8 cellular contexts compared by ENCODE assay signal in the genomic region with DNA sequence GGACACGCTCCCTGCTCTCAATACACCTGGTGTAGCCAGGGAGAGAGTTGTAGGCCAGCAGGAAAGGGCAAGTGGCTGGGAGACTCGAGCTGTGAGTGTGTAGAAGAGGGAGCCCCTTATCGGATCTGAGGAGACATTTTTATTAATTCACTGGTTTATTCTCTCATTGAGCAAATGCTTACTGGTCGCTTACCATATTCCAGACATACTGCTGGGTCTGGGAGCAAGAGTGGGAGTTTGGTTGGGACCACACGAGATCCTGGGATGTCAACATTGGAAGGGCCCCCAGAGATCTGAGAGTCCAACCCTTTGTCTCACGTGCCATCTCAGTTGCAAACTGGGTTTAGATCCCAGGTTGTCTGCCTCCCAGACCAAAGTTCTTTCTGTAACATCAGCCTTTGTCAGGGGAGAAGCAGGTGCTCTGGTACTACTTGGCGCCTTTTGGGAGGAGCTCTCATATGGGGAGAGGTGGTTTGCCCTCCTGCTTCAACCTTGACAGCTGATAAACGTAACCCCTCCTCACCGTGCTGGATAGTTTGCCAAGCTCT. TPM values are rescaled to one million over a fixed set of nuclear protein-coding genes. Genes with fewer than 3 reads are reported as not detected.
A peak's percentile ranks its signal among the peaks of the same experiment; 100 is the strongest.
DNase-seq lines count a peak whose midpoint lies in the region; ATAC-seq, FAIRE-seq and TF ChIP-seq lines count a peak whose summit lies in the region.

No MANE protein-coding gene starts in this region.

- peak overlapping the region; percentile 100 for H3K4me2 ChIP-seq in Karpas-422 (ENCODE audit: low read depth, low read length, poor library complexity, severe bottlenecking)

- H3K27me3 Mint-ChIP-seq in CD4-positive, CD25-positive, alpha-beta regulatory T cell: peaks cover 19% of the 10 kb centered on the region
- peaks cover 8% of the 10 kb centered on the region in 2 donors for H3K27me3 Mint-ChIP-seq in natural killer cell treated with Interleukin-12 subunit alpha and Interleukin-12 subunit beta and Interleukin-15 and Interleukin-18, amount 100 ng/mL, for 72 hours

- H3K9me3 ChIP-seq in CD4-positive, CD25-positive, alpha-beta regulatory T cell (ENCODE audit: control insufficient read depth in 2 of 2, low read length in 2 of 2): no peaks in the 10 kb centered on the region
- H3K9me3 ChIP-seq in Karpas-422 (ENCODE audit: low read length): no peaks in the 10 kb centered on the region
- no peaks in the 10 kb centered on the region for H3K9me3 ChIP-seq in colonic mucosa

- H3K27ac ChIP-seq in CD4-positive, CD25-positive, alpha-beta regulatory T cell (ENCODE audit: insufficient read depth, low read length, poor library complexity, severe bottlenecking): peak overlapping the region; percentile 90
- H3K27ac ChIP-seq in Karpas-422 (ENCODE audit: low read length): peak overlapping the region; percentile 73
- peak overlapping the region; percentile 90 for H3K27ac ChIP-seq in colonic mucosa

- peak overlapping the region; percentile 91 to 98 (median 96) for H3K4me3 Mint-ChIP-seq in CD4-positive, CD25-positive, alpha-beta regulatory T cell
- H3K4me3 Mint-ChIP-seq in natural killer cell treated with Interleukin-12 subunit alpha and Interleukin-12 subunit beta and Interleukin-15 and Interleukin-18, amount 100 ng/mL, for 72 hours: peak overlapping the region; percentile 94

- peaks cover 23% of the 10 kb centered on the region for H3K36me3 ChIP-seq in CD4-positive, CD25-positive, alpha-beta regulatory T cell (ENCODE audit: control insufficient read depth, insufficient read depth, low read length)
- H3K36me3 ChIP-seq in Karpas-422 (ENCODE audit: insufficient read depth, low read length): peaks cover 25% of the 10 kb centered on the region; the same call in 1 of the 2 replicates
- H3K36me3 ChIP-seq in colonic mucosa: peaks cover 4% of the 10 kb centered on the region

- H3K27ac Mint-ChIP-seq in CD4-positive, CD25-positive, alpha-beta regulatory T cell: peak overlapping the region; percentile 48 to 94 (median 92)
- H3K27ac Mint-ChIP-seq in natural killer cell treated with Interleukin-12 subunit alpha and Interleukin-12 subunit beta and Interleukin-15 and Interleukin-18, amount 100 ng/mL, for 72 hours: peak overlapping the region; percentile 88 to 93

- no peak for FAIRE-seq in HTR-8/SVneo (lab: Jason Lieb, UNC)

- no peaks in the 10 kb centered on the region for H4K20me1 ChIP-seq in Karpas-422 (ENCODE audit: insufficient read depth, low read depth, low read length)

- peak in 1 of 3 donors; percentile 28 for DNase-seq in CD4-positive, CD25-positive, alpha-beta regulatory T cell
- DNase-seq in Karpas-422 (no peak), colonic mucosa (no peak), NCI-H1930 (lab: John Stamatoyannopoulos, UW) (no peak), HTR-8/SVneo (ENCODE audit: insufficient read length, low spot score) (no peak)
- peak; percentile 55 for DNase-seq in natural killer cell treated with Interleukin-12 subunit alpha and Interleukin-12 subunit beta and Interleukin-15 and Interleukin-18, amount 100 ng/mL, for 72 hours (ENCODE audit: low spot score)

- no peak for ATAC-seq in CD4-positive, CD25-positive, alpha-beta regulatory T cell (ENCODE audit: low read depth in 2 of 2)
- no peak for ATAC-seq in natural killer cell treated with Interleukin-12 subunit alpha and Interleukin-12 subunit beta and Interleukin-15 and Interleukin-18, amount 100 ng/mL, for 72 hours
- ATAC-seq in HG02870 (IDR thresholded peaks at IDR 0.05; ENCODE audit: unreplicated experiment) (no peak), GM19397 (IDR thresholded peaks at IDR 0.05; ENCODE audit: unreplicated experiment) (no peak)

- H3K9ac ChIP-seq in Karpas-422 (ENCODE audit: low read length): peak overlapping the region; percentile 98
- peak overlapping the region; percentile 88 to 98 for H3K9ac ChIP-seq in colonic mucosa (ENCODE audit: low read depth in 2 of 2, low read length in 2 of 2)

- H2AFZ ChIP-seq in Karpas-422 (ENCODE audit: low read length): peak overlapping the region; percentile 52; the same call in 1 of the 2 replicates

- intact Hi-C loops in colonic mucosa (cut with DNase I): no loop called here

- H3K27me3 ChIP-seq in CD4-positive, CD25-positive, alpha-beta regulatory T cell (ENCODE audit: control insufficient read depth, insufficient read depth, low read length): peaks cover 2% of the 10 kb centered on the region
- H3K27me3 ChIP-seq in Karpas-422 (ENCODE audit: low read length) (no peaks in the 10 kb centered on the region), colonic mucosa (no peaks in the 10 kb centered on the region)

- peaks cover 10 to 58% (median 40%) of the 10 kb centered on the region in 4 donors for H3K4me1 Mint-ChIP-seq in CD4-positive, CD25-positive, alpha-beta regulatory T cell
- peaks cover 20 to 29% of the 10 kb centered on the region in 2 donors for H3K4me1 Mint-ChIP-seq in natural killer cell treated with Interleukin-12 subunit alpha and Interleukin-12 subunit beta and Interleukin-15 and Interleukin-18, amount 100 ng/mL, for 72 hours (ENCODE audit: low read depth in 2 of 2)

- H3K36me3 Mint-ChIP-seq in CD4-positive, CD25-positive, alpha-beta regulatory T cell: peaks cover 17% of the 10 kb centered on the region
- H3K36me3 Mint-ChIP-seq in natural killer cell treated with Interleukin-12 subunit alpha and Interleukin-12 subunit beta and Interleukin-15 and Interleukin-18, amount 100 ng/mL, for 72 hours: no peaks in the 10 kb centered on the region

- peaks cover 55% of the 10 kb centered on the region for H3K79me2 ChIP-seq in Karpas-422 (ENCODE audit: low read length)

- no peaks in the 10 kb centered on the region for H3K9me3 Mint-ChIP-seq in CD4-positive, CD25-positive, alpha-beta regulatory T cell
- H3K9me3 Mint-ChIP-seq in natural killer cell treated with Interleukin-12 subunit alpha and Interleukin-12 subunit beta and Interleukin-15 and Interleukin-18, amount 100 ng/mL, for 72 hours: no peaks in the 10 kb centered on the region

- H3K9me2 ChIP-seq in Karpas-422 (replicated peaks; ENCODE audit: insufficient read depth, low read length): no peaks in the 10 kb centered on the region

- peaks cover 30% of the 10 kb centered on the region for H3K4me1 ChIP-seq in CD4-positive, CD25-positive, alpha-beta regulatory T cell (ENCODE audit: control insufficient read depth, insufficient read depth, low read length, poor library complexity, severe bottlenecking)
- peaks cover 21% of the 10 kb centered on the region for H3K4me1 ChIP-seq in Karpas-422 (ENCODE audit: low read length)
- H3K4me1 ChIP-seq in colonic mucosa: peaks cover 10% of the 10 kb centered on the region

- peak overlapping the region; percentile 97 for H3K4me3 ChIP-seq in CD4-positive, CD25-positive, alpha-beta regulatory T cell (ENCODE audit: low read depth, low read length)
- H3K4me3 ChIP-seq in Karpas-422 (ENCODE audit: low read length) (peak overlapping the region; percentile 96), colonic mucosa (peak overlapping the region; percentile 95)

- no peak for TF ChIP-seq CTCF in colonic mucosa (IDR thresholded peaks at IDR 0.05)

RNA-seq across cellular contexts. Expression of a gene that starts 0.7 kb away (rescaled TPM):
- total RNA-seq in CD4-positive, CD25-positive, alpha-beta regulatory T cell: 26.3 TPM
- 10 to 100 TPM; 59.9 to 71.2 (median 67.4) TPM for polyA plus RNA-seq in CD4-positive, CD25-positive, alpha-beta regulatory T cell
- 27.4 and 27.9 TPM in 2 replicates for total RNA-seq in Karpas-422 (2014; rRNA removed; shearing (Covaris generic); ENCODE audit: low replicate concordance)
- 10 to 100 TPM; 28.6 to 35.4 TPM for total RNA-seq in colonic mucosa
- 10 to 100 TPM; 40.6 to 49.5 TPM for total RNA-seq in natural killer cell treated with Interleukin-12 subunit alpha and Interleukin-12 subunit beta and Interleukin-15 and Interleukin-18, amount 100 ng/mL, for 72 hours

RNA-seq across cellular contexts. Expression of a gene that starts 19.2 kb away (rescaled TPM):
- total RNA-seq in CD4-positive, CD25-positive, alpha-beta regulatory T cell: 191 TPM
- 100 to 1,000 TPM in 3 of 4 donors, 10 to 100 TPM in 1; 91.0 to 138 (median 120) TPM for polyA plus RNA-seq in CD4-positive, CD25-positive, alpha-beta regulatory T cell
- 35.6 and 119 TPM in 2 replicates for total RNA-seq in Karpas-422 (2014; rRNA removed; shearing (Covaris generic); ENCODE audit: low replicate concordance)
- 10 to 100 TPM; 15.6 to 17.4 TPM for total RNA-seq in colonic mucosa
- 10 to 100 TPM; 24.2 to 39.5 TPM for total RNA-seq in natural killer cell treated with Interleukin-12 subunit alpha and Interleukin-12 subunit beta and Interleukin-15 and Interleukin-18, amount 100 ng/mL, for 72 hours

RNA-seq across cellular contexts. Expression of a gene that starts 44.1 kb away (rescaled TPM):
- total RNA-seq in CD4-positive, CD25-positive, alpha-beta regulatory T cell: 4.5 TPM
- polyA plus RNA-seq in CD4-positive, CD25-positive, alpha-beta regulatory T cell: 1 to 10 TPM; 3.8 to 8.3 (median 6.2) TPM
- 3.0 and 5.2 TPM in 2 replicates for total RNA-seq in Karpas-422 (2014; rRNA removed; shearing (Covaris generic); ENCODE audit: low replicate concordance)
- total RNA-seq in colonic mucosa: 10 to 100 TPM; 21.7 to 41.0 TPM
- 1 to 10 TPM; 8.5 TPM for total RNA-seq in natural killer cell treated with Interleukin-12 subunit alpha and Interleukin-12 subunit beta and Interleukin-15 and Interleukin-18, amount 100 ng/mL, for 72 hours

RNA-seq across cellular contexts. Expression of a gene that starts 52.0 kb away (rescaled TPM):
- total RNA-seq in CD4-positive, CD25-positive, alpha-beta regulatory T cell: not detected
- not detected for polyA plus RNA-seq in CD4-positive, CD25-positive, alpha-beta regulatory T cell
- total RNA-seq in Karpas-422 (2014; rRNA removed; shearing (Covaris generic); ENCODE audit: low replicate concordance): not detected in 2 replicates
- 1 to 10 TPM in 1 of 2 donors, under 1 TPM in 1; 0.42 to 1.5 TPM for total RNA-seq in colonic mucosa
- total RNA-seq in natural killer cell treated with Interleukin-12 subunit alpha and Interleukin-12 subunit beta and Interleukin-15 and Interleukin-18, amount 100 ng/mL, for 72 hours: not detected
